Comparison of ENCODE assay signal across 19 cellular contexts in genomic region chr2:170573660-170574059, GRCh38.
"Had no signal": no experiment of that assay in that cellular context is flagged by ENCODE, and none has a peak within 500 bp of the region (broad histone marks: within the 10 kb centered on the region; RNA-seq: fewer than 3 reads in every experiment).

No MANE protein-coding gene starts in this region.

- H3K27ac Mint-ChIP-seq: activated CD4-positive, alpha-beta memory T cell treated with anti-CD3 and anti-CD28 coated beads for 36 hours; activated naive CD8-positive, alpha-beta T cell treated with anti-CD3 and anti-CD28 coated beads, Interleukin-2, amount 50 U/mL, for 24 hours; activated T-helper 1 cell treated with anti-CD3 and anti-CD28 coated beads, Interleukin-12 subunit alpha, Interleukin-12 subunit beta, Interleukin-2, Interleukin-4 antibody, amounts not matched to agents 30 ng/mL and 10 ng/mL and 1 ng/mL, durations not matched to agents 14 hours and 24 hours and 36 hours; naive thymus-derived CD4-positive, alpha-beta T cell; stimulated activated naive CD8-positive, alpha-beta T cell treated with anti-CD3 and anti-CD28 coated beads, Interleukin-15, Interleukin-2, amounts not matched to agents 100 ng/mL and 50 ng/mL, for 24 hours had no signal

- DNase-seq: activated CD4-positive, alpha-beta memory T cell treated with anti-CD3 and anti-CD28 coated beads for 36 hours; activated CD4-positive, alpha-beta T cell treated with anti-CD3 and anti-CD28 coated beads for 48 hours; activated gamma-delta T cell; activated naive CD4-positive, alpha-beta T cell treated with anti-CD3 and anti-CD28 coated beads, Interleukin-2, amount 50 U/mL, for 16 hours; activated naive CD8-positive, alpha-beta T cell treated with anti-CD3 and anti-CD28 coated beads, Interleukin-2, amount 50 U/mL, for 24 hours; cerebellar nuclear complex; hippocampal formation; islet precursor cell; lower lobe of right lung; naive thymus-derived CD4-positive, alpha-beta T cell; pancreas; psoas muscle; right cardiac atrium; stimulated activated CD4-positive, alpha-beta T cell treated with anti-CD3 and anti-CD28 coated beads, Interleukin-1b, Interleukin-23, amount 100 ng/mL, for 48 hours; substantia nigra; tibial artery had no signal

- H3K9me3 Mint-ChIP-seq: activated CD4-positive, alpha-beta memory T cell treated with anti-CD3 and anti-CD28 coated beads for 36 hours; activated naive CD8-positive, alpha-beta T cell treated with anti-CD3 and anti-CD28 coated beads, Interleukin-2, amount 50 U/mL, for 24 hours; activated T-helper 1 cell treated with anti-CD3 and anti-CD28 coated beads, Interleukin-12 subunit alpha, Interleukin-12 subunit beta, Interleukin-2, Interleukin-4 antibody, amounts not matched to agents 30 ng/mL and 10 ng/mL and 1 ng/mL, durations not matched to agents 14 hours and 24 hours and 36 hours; naive thymus-derived CD4-positive, alpha-beta T cell; stimulated activated naive CD8-positive, alpha-beta T cell treated with anti-CD3 and anti-CD28 coated beads, Interleukin-15, Interleukin-2, amounts not matched to agents 100 ng/mL and 50 ng/mL, for 24 hours had no signal

- H3K36me3 Mint-ChIP-seq: activated CD4-positive, alpha-beta memory T cell treated with anti-CD3 and anti-CD28 coated beads for 36 hours; naive thymus-derived CD4-positive, alpha-beta T cell had no signal

- ATAC-seq: activated naive CD8-positive, alpha-beta T cell treated with anti-CD3 and anti-CD28 coated beads, Interleukin-2, amount 50 U/mL, for 24 hours; lower lobe of right lung; naive thymus-derived CD4-positive, alpha-beta T cell; pancreas; psoas muscle; right cardiac atrium had no signal

- FAIRE-seq: frontal cortex, pancreas had no signal

- H3K4me3 Mint-ChIP-seq: activated CD4-positive, alpha-beta memory T cell treated with anti-CD3 and anti-CD28 coated beads for 36 hours; activated naive CD8-positive, alpha-beta T cell treated with anti-CD3 and anti-CD28 coated beads, Interleukin-2, amount 50 U/mL, for 24 hours; activated T-helper 1 cell treated with anti-CD3 and anti-CD28 coated beads, Interleukin-12 subunit alpha, Interleukin-12 subunit beta, Interleukin-2, Interleukin-4 antibody, amounts not matched to agents 30 ng/mL and 10 ng/mL and 1 ng/mL, durations not matched to agents 14 hours and 24 hours and 36 hours; naive thymus-derived CD4-positive, alpha-beta T cell; stimulated activated naive CD8-positive, alpha-beta T cell treated with anti-CD3 and anti-CD28 coated beads, Interleukin-15, Interleukin-2, amounts not matched to agents 100 ng/mL and 50 ng/mL, for 24 hours had no signal

- H3K4me1 Mint-ChIP-seq: activated naive CD8-positive, alpha-beta T cell treated with anti-CD3 and anti-CD28 coated beads, Interleukin-2, amount 50 U/mL, for 24 hours; naive thymus-derived CD4-positive, alpha-beta T cell had no signal
